In genomic region chr1:230149751-230150584, GRCh38 we compare ENCODE assay signal across 7 cellular contexts.
DNase-seq lines count a peak whose midpoint lies in the region; ATAC-seq, FAIRE-seq and TF ChIP-seq lines count a peak whose summit lies in the region.

No MANE protein-coding gene starts in this region.

- peak overlapping the region; percentile 59 for H3K4me3 ChIP-seq in OCI-LY7 (ENCODE audit: low read depth, low read length, poor library complexity, severe bottlenecking)

- peak overlapping the region; percentile 95 for H3K27ac ChIP-seq in OCI-LY7 (ENCODE audit: low read depth, low read length, poor library complexity, severe bottlenecking)

- BruUV-seq in OCI-LY7 (replicated peaks; lab: Mats Ljungman, UMichigan), result TSS peak; percentile 90

- no peaks in the 10 kb centered on the region for H3K27me3 Mint-ChIP-seq in osteocyte (ENCODE audit: unreplicated experiment)

- H3K9me2 ChIP-seq in OCI-LY7 (ENCODE audit: insufficient read depth, low read length), result no peaks in the 10 kb centered on the region

- peaks cover 45% of the 10 kb centered on the region; the same call in 1 of the 2 replicates for H3K79me2 ChIP-seq in OCI-LY7 (ENCODE audit: insufficient read depth, low read depth, low read length)

- TF ChIP-seq CTCF in OCI-LY7 (conservative IDR thresholded peaks at IDR 0.05; ENCODE audit: low read length), result peak; percentile 41; the same call in 1 of the 2 replicates
- TF ChIP-seq CTCF in osteocyte (IDR thresholded peaks at IDR 0.05), result no peak

- peak overlapping the region; percentile 74 for H3K4me2 ChIP-seq in OCI-LY7 (ENCODE audit: low read length)

- H3K9me3 ChIP-seq in OCI-LY7 (ENCODE audit: low read length), result no peaks in the 10 kb centered on the region

- no peaks in the 10 kb centered on the region for H4K20me1 ChIP-seq in OCI-LY7 (ENCODE audit: insufficient read depth, low read length)

- intact Hi-C loops in OCI-LY7 (cut with micrococcal nuclease; ENCODE audit: unreplicated experiment), result loop anchor here (1.0 to 2.0 kb wide), 2 partner anchors 27 to 83 kb away; partner anchors contain the start of gene GALNT2

- no peaks in the 10 kb centered on the region for H3K9me3 Mint-ChIP-seq in osteocyte (ENCODE audit: unreplicated experiment)

- ATAC-seq in GM19043 (IDR thresholded peaks at IDR 0.05; ENCODE audit: low read depth, unreplicated experiment), result peak; percentile 66
- ATAC-seq in HG02943 (IDR thresholded peaks at IDR 0.05; ENCODE audit: low read depth, unreplicated experiment), result peak; percentile 58

- H3K36me3 Mint-ChIP-seq in osteocyte (ENCODE audit: unreplicated experiment), result peaks cover 3% of the 10 kb centered on the region

- peak overlapping the region; percentile 77 for H3K27ac Mint-ChIP-seq in osteocyte (ENCODE audit: unreplicated experiment)

- no peaks in the 10 kb centered on the region for H3K36me3 ChIP-seq in OCI-LY7 (ENCODE audit: insufficient read depth, low read length)

- POLR2A ChIA-PET in OCI-LY7 (lab: Charles Lee), result interaction anchor here (1.0 to 2.1 kb wide), 4 partner anchors 13 to 40 kb away, joined by 3 to 10 read pairs (median 4); no protein-coding TSS in a partner anchor

- CTCF ChIA-PET in OCI-LY7 (lab: Charles Lee; ENCODE audit: unreplicated experiment), result interaction anchor here (0.6 kb wide), 1 partner anchor 389 kb away, joined by 3 read pairs; no protein-coding TSS in a partner anchor

- H3K4me3 Mint-ChIP-seq in osteocyte (ENCODE audit: unreplicated experiment), result no peak overlapping the region

- H2AFZ ChIP-seq in OCI-LY7 (ENCODE audit: low read length), result peak overlapping the region; percentile 6; the same call in 1 of the 2 replicates

- peaks cover 59% of the 10 kb centered on the region for H3K4me1 Mint-ChIP-seq in osteocyte (ENCODE audit: unreplicated experiment)

- FAIRE-seq in frontal cortex (lab: Jason Lieb, UNC), result no peak

- DNase-seq in OCI-LY7 (ENCODE audit: low spot score) (peak; percentile 82), osteocyte (ENCODE audit: extremely low spot score, unreplicated experiment) (no peak), frontal cortex (ENCODE audit: low spot score in 2 of 2) (no peak), GOT3 (lab: John Stamatoyannopoulos, UW) (no peak), NCI-H1930 (lab: John Stamatoyannopoulos, UW) (no peak)

- peaks cover 68% of the 10 kb centered on the region for H3K4me1 ChIP-seq in OCI-LY7 (ENCODE audit: insufficient read depth, low read length, poor library complexity, severe bottlenecking)
